In the genomic region with DNA sequence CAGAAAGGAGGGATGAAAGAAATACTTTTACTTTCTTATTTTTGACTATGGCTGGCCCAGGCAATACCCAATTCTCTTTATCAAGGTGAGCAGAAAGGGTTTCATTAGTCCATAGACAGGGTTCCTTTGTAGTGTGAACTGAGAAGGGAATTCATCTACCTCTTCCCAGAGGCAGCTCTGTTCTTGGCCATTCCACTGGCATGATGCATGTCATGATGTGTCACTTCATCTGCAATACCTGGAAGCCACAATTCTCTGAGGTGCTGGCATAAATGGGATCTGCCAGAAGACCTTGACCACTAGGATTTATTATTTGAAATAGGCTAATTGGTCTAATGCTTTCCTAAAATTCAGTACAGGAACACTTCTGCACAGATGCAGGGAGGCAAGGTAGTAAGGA, we compare ENCODE assay signal across 15 cellular contexts.
DNase-seq lines count a peak whose midpoint lies in the region; ATAC-seq and TF ChIP-seq lines count a peak whose summit lies in the region.
"Had no signal": no experiment of that assay in that cellular context is flagged by ENCODE, and none has a peak within 500 bp of the region (broad histone marks: within the 10 kb centered on the region; RNA-seq: fewer than 3 reads in every experiment).

No MANE protein-coding gene starts in this region.

- DNase-seq in HCT116 (ENCODE audit: low read depth, low spot score): no peak
- DNase-seq in PC-9: peak in 1 of 2 experiments; percentile 60
- no peak for DNase-seq in epithelial cell of prostate (ENCODE audit: low read depth, low spot score)
- peak; percentile 54 to 68 for DNase-seq in trophoblast cell
- DNase-seq in SW480 (ENCODE audit: low spot score): no peak
- no peak for DNase-seq in HFFc6
- no peak for DNase-seq in NOMO-1 treated with DMSO at 0.1 percent for 48 hours (lab: John Stamatoyannopoulos, UW; ENCODE audit: unreplicated experiment)
- DNase-seq: AML-193; Caco-2; CD8-positive, alpha-beta memory T cell; DMS53; GOT3; H9 had no signal

- RAD21 ChIA-PET in HCT116 (lab: Charles Lee; ENCODE audit: low non-redundant PET in 1 of 2, low total read pairs in 2 of 2, uncharacterized antibody in 2 of 2, unreplicated experiment in 2 of 2): no interaction called here

- no peak overlapping the region for H2BK12ac ChIP-seq in trophoblast cell (ENCODE audit: low read length)

- no peak overlapping the region for H3K4me2 ChIP-seq in HCT116 (ENCODE audit: low read length)
- H3K4me2 ChIP-seq in PC-9: no peak overlapping the region; the same call in 1 of the 2 replicates
- H3K4me2 ChIP-seq in trophoblast cell (ENCODE audit: low read length): no peak overlapping the region
- H3K4me2 ChIP-seq: BLaER1 had no signal

- H3K36me3 ChIP-seq in HCT116 (ENCODE audit: control insufficient read depth in 1 of 2, insufficient read depth in 2 of 2, low read length in 2 of 2) (no peaks in the 10 kb centered on the region), PC-9 (ENCODE audit: low read depth) (no peaks in the 10 kb centered on the region), trophoblast cell (ENCODE audit: control insufficient read depth in 1 of 2, insufficient read depth in 2 of 2, low read length in 2 of 2) (no peaks in the 10 kb centered on the region)
- H3K36me3 ChIP-seq: BLaER1 had no signal

- no peaks in the 10 kb centered on the region for H4K20me1 ChIP-seq in HCT116 (ENCODE audit: insufficient read depth)
- H4K20me1 ChIP-seq in PC-9 (ENCODE audit: insufficient read depth): no peaks in the 10 kb centered on the region
- H4K20me1 ChIP-seq: BLaER1 had no signal

- no peaks in the 10 kb centered on the region for H3K36me3 Mint-ChIP-seq in HFFc6 (ENCODE audit: low read depth)
- H3K36me3 Mint-ChIP-seq: CD8-positive, alpha-beta memory T cell had no signal

- no peaks in the 10 kb centered on the region for H3K79me1 ChIP-seq in trophoblast cell (ENCODE audit: low read length)

- H3K79me2 ChIP-seq in HCT116 (ENCODE audit: insufficient read depth, low read length) (no peaks in the 10 kb centered on the region), PC-9 (ENCODE audit: low read depth) (no peaks in the 10 kb centered on the region), trophoblast cell (ENCODE audit: control insufficient read depth, insufficient read depth, low read length, poor library complexity) (no peaks in the 10 kb centered on the region)

- H2AK5ac ChIP-seq in trophoblast cell (ENCODE audit: low read length): no peak overlapping the region

- intact Hi-C loops in HCT116 (cut with micrococcal nuclease): no loop called here
- intact Hi-C loops in PC-9 (cut with micrococcal nuclease; ENCODE audit: unreplicated experiment): no loop called here

- no peak overlapping the region for H2BK5ac ChIP-seq in trophoblast cell (ENCODE audit: low read depth, low read length, poor library complexity)

- H3K27ac ChIP-seq in HCT116 (ENCODE audit: low read depth, low read length) (no peak overlapping the region), PC-9 (peak overlapping the region; percentile 87), epithelial cell of prostate (peak overlapping the region; percentile 12), trophoblast cell (ENCODE audit: low read depth, low read length) (no peak overlapping the region)
- H3K27ac ChIP-seq: BLaER1 had no signal

- H3K4me1 ChIP-seq in HCT116 (ENCODE audit: control insufficient read depth in 1 of 2, insufficient read depth in 2 of 2, low read length in 2 of 2): peaks cover 6 to 29% of the 10 kb centered on the region in 2 experiments; a peak in 3 of 4 replicates
- H3K4me1 ChIP-seq in PC-9 (replicated peaks; ENCODE audit: insufficient read depth): peaks cover 47% of the 10 kb centered on the region
- peaks cover 4 to 5% of the 10 kb centered on the region in 2 experiments for H3K4me1 ChIP-seq in trophoblast cell (ENCODE audit: control insufficient read depth in 1 of 2, insufficient read depth in 2 of 2, low read length in 2 of 2)
- H3K4me1 ChIP-seq: BLaER1, Caco-2 had no signal

- H3K9ac ChIP-seq in HCT116 (ENCODE audit: low read length) (no peak overlapping the region), trophoblast cell (ENCODE audit: low read length) (no peak overlapping the region)
- H3K9ac ChIP-seq: BLaER1 had no signal

- no peak for TF ChIP-seq RAD21 in HCT116 (IDR thresholded peaks at IDR 0.05; ENCODE audit: low read depth)

- TF ChIP-seq CTCF in HCT116 (IDR thresholded peaks at IDR 0.05 in 2 of 3, conservative IDR thresholded peaks at IDR 0.05 in 1 of 3; ENCODE audit: borderline replicate concordance in 1 of 3, insufficient read depth in 1 of 3, low read depth in 2 of 3, low read length in 2 of 3) (no peak), PC-9 (conservative IDR thresholded peaks at IDR 0.05) (no peak), HFFc6 (IDR thresholded peaks at IDR 0.05) (no peak)

- H3K4me3 Mint-ChIP-seq in HFFc6: no peak overlapping the region
- H3K4me3 Mint-ChIP-seq: CD8-positive, alpha-beta memory T cell; H9 had no signal

- no peak overlapping the region for H3K4ac ChIP-seq in trophoblast cell (ENCODE audit: low read depth, low read length)

- BruUV-seq in HCT116 (replicated peaks; lab: Mats Ljungman, UMichigan) (no TSS peak), PC-9 (replicated peaks; lab: Mats Ljungman, UMichigan) (no TSS peak)

- no peaks in the 10 kb centered on the region for H3K9me3 Mint-ChIP-seq in HFFc6
- H3K9me3 Mint-ChIP-seq: H9 had no signal

- H3K4me1 Mint-ChIP-seq in HFFc6 (ENCODE audit: low read depth): peaks cover 56% of the 10 kb centered on the region
- H3K4me1 Mint-ChIP-seq: CD8-positive, alpha-beta memory T cell had no signal

- no peak overlapping the region for H3K14ac ChIP-seq in trophoblast cell (ENCODE audit: low read length)

- ATAC-seq in HCT116 (peak; percentile 36; the same call in 1 of the 2 replicates), HG02852 (IDR thresholded peaks at IDR 0.05; ENCODE audit: unreplicated experiment) (no peak)

- no peak overlapping the region for H4K8ac ChIP-seq in trophoblast cell (ENCODE audit: low read depth, low read length)

- H3K4me3 ChIP-seq in HCT116 (replicated peaks in 1 of 2; ENCODE audit: low read depth in 1 of 2, low read length in 2 of 2) (no peak overlapping the region), PC-9 (no peak overlapping the region), trophoblast cell (ENCODE audit: low read depth, low read length) (no peak overlapping the region)
- H3K4me3 ChIP-seq: BLaER1 had no signal

- no peak overlapping the region for H3K18ac ChIP-seq in trophoblast cell (ENCODE audit: low read length)

- H2AFZ ChIP-seq in HCT116 (ENCODE audit: low read depth, low read length, poor library complexity, severe bottlenecking) (no peak overlapping the region), PC-9 (no peak overlapping the region), trophoblast cell (ENCODE audit: insufficient read depth, low read length, poor library complexity) (no peak overlapping the region)

- H4K12ac ChIP-seq in trophoblast cell (ENCODE audit: low read depth, low read length): no peak overlapping the region

- no peak overlapping the region for H3K23ac ChIP-seq in trophoblast cell (ENCODE audit: low read length)

- no peak overlapping the region for H3K27ac Mint-ChIP-seq in HFFc6
- H3K27ac Mint-ChIP-seq: CD8-positive, alpha-beta memory T cell; H9 had no signal

- no peak for TF ChIP-seq POLR2A in HCT116 (IDR thresholded peaks at IDR 0.05; ENCODE audit: borderline replicate concordance, extremely low read depth, insufficient read depth, insufficient read length)

- H3K27me3 ChIP-seq in HCT116 (ENCODE audit: insufficient read depth, low read length) (no peaks in the 10 kb centered on the region), PC-9 (ENCODE audit: insufficient read depth, low read depth) (no peaks in the 10 kb centered on the region), trophoblast cell (ENCODE audit: insufficient read depth, low read length) (no peaks in the 10 kb centered on the region)
- H3K27me3 ChIP-seq: BLaER1 had no signal

- peaks cover 34% of the 10 kb centered on the region; the same call in 1 of the 2 replicates for H3F3A ChIP-seq in PC-9 (ENCODE audit: insufficient read depth, low read depth)

- H3K9me2 ChIP-seq in HCT116 (ENCODE audit: insufficient read depth): no peaks in the 10 kb centered on the region
- H3K9me2 ChIP-seq in PC-9 (ENCODE audit: insufficient read depth): no peaks in the 10 kb centered on the region

- CTCF ChIA-PET in HCT116 (lab: Charles Lee) (no interaction called here), PC-9 (lab: Charles Lee) (no interaction called here)

- H4K91ac ChIP-seq in trophoblast cell (ENCODE audit: low read depth, low read length): no peak overlapping the region

- H3K9me3 ChIP-seq in HCT116 (ENCODE audit: control insufficient read depth in 1 of 2, insufficient read depth in 1 of 2, low read depth in 1 of 2, low read length in 2 of 2) (no peaks in the 10 kb centered on the region), PC-9 (ENCODE audit: insufficient read depth, low read depth) (no peaks in the 10 kb centered on the region; the same call in none of the 2 replicates), trophoblast cell (ENCODE audit: insufficient read depth, low read depth, low read length) (no peaks in the 10 kb centered on the region)
- H3K9me3 ChIP-seq: BLaER1, Caco-2 had no signal

- no peak overlapping the region for H2BK120ac ChIP-seq in trophoblast cell (ENCODE audit: insufficient read depth, low read length, poor library complexity)

- POLR2A ChIA-PET in HCT116 (lab: Charles Lee) (no interaction called here), PC-9 (lab: Charles Lee; ENCODE audit: unreplicated experiment) (no interaction called here)

- peaks cover 2% of the 10 kb centered on the region for H3K27me3 Mint-ChIP-seq in HFFc6 (ENCODE audit: insufficient read depth)
- H3K27me3 Mint-ChIP-seq: CD8-positive, alpha-beta memory T cell had no signal

TF ChIP-seq in HCT116, 20 proteins besides CTCF, POLR2A, EP300 and RAD21 (continues in another document):
- TF ChIP-seq JUND (IDR thresholded peaks at IDR 0.05) (no peak), EZH2 (IDR thresholded peaks at IDR 0.05) (no peak), CEBPB (IDR thresholded peaks at IDR 0.05; ENCODE audit: low read depth) (no peak), EZH2phosphoT487 (IDR thresholded peaks at IDR 0.05; ENCODE audit: borderline replicate concordance) (no peak), YY1 (IDR thresholded peaks at IDR 0.05; ENCODE audit: extremely low read depth, insufficient replicate concordance, low read depth, low read length) (no peak), FOSL1 (IDR thresholded peaks at IDR 0.05; ENCODE audit: low read depth) (no peak), ZNF274 (IDR thresholded peaks at IDR 0.05; ENCODE audit: low read depth, low read length) (no peak), EGR1 (IDR thresholded peaks at IDR 0.05; ENCODE audit: low read depth) (no peak), POLR2AphosphoS5 (IDR thresholded peaks at IDR 0.05; ENCODE audit: low read depth, low read length) (no peak), SP1 (IDR thresholded peaks at IDR 0.05; ENCODE audit: low read depth) (no peak)
- TF ChIP-seq, protein P1, sequence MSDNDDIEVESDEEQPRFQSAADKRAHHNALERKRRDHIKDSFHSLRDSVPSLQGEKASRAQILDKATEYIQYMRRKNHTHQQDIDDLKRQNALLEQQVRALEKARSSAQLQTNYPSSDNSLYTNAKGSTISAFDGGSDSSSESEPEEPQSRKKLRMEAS (IDR thresholded peaks at IDR 0.05): no peak

Comparison
In these comparisons a context has a peak if more than half of its experiments do, and no peak if none do; other contexts are left out.
1. DNase-seq: peak in trophoblast cell (2 of 2); none in HCT116 (single experiment), epithelial cell of prostate (single experiment), SW480 (single experiment), HFFc6 (single experiment) and NOMO-1 treated with DMSO at 0.1 percent for 48 hours (single experiment).
2. H3K27ac ChIP-seq: peak in PC-9 (single experiment) and epithelial cell of prostate (single experiment); none in HCT116 (single experiment) and trophoblast cell (single experiment).